ENCODE assay signal across 13 cellular contexts in the genomic region with DNA sequence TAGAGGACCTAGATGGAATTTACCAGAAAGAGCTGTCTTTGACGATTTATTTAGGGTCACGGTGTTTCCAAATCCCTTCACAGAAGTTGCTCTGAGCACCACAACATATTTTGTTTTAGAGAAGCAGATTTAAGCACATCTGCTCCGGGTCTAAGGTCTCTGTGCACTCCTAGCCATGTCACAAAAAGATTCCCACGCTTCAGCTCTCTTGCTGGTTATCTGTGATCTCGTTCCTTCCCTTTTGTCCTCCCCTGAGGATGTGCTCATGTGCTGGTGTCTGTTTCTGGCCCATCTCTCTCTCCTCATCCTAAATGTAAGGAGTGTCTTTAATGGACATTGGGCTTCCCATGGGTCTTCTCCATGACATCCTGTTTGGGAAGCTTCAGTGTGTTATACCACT. TPM values are rescaled to one million over a fixed set of nuclear protein-coding genes. Genes with fewer than 3 reads are reported as not detected.
DNase-seq lines count a peak whose midpoint lies in the region; ATAC-seq and TF ChIP-seq lines count a peak whose summit lies in the region.
"Had no signal": no experiment of that assay in that cellular context is flagged by ENCODE, and none has a peak within 500 bp of the region (broad histone marks: within the 10 kb centered on the region; RNA-seq: fewer than 3 reads in every experiment).

No MANE protein-coding gene starts in this region.

- H3K23ac ChIP-seq in neuronal stem cell (ENCODE audit: low read depth, low read length, poor library complexity): no peak overlapping the region

- H3K27me3 ChIP-seq in heart left ventricle: no peaks in the 10 kb centered on the region
- no peaks in the 10 kb centered on the region for H3K27me3 ChIP-seq in neuronal stem cell (ENCODE audit: control insufficient read depth in 3 of 3, insufficient read depth in 3 of 3, low read depth in 1 of 3, low read length in 3 of 3)
- no peaks in the 10 kb centered on the region for H3K27me3 ChIP-seq in upper lobe of left lung
- no peaks in the 10 kb centered on the region for H3K27me3 ChIP-seq in left lung

- CTCF ChIA-PET in WTC11 (lab: Charles Lee): interaction anchor here (1.1 kb wide), 1 partner anchor 66 kb away, joined by 6 read pairs; no protein-coding TSS in a partner anchor

- H3K36me3 ChIP-seq in heart left ventricle: no peaks in the 10 kb centered on the region
- no peaks in the 10 kb centered on the region for H3K36me3 ChIP-seq in neuronal stem cell (replicated peaks in 1 of 2; ENCODE audit: control insufficient read depth in 2 of 2, insufficient read depth in 2 of 2, low read length in 2 of 2)
- H3K36me3 ChIP-seq in upper lobe of left lung: no peaks in the 10 kb centered on the region
- H3K36me3 ChIP-seq in left lung: no peaks in the 10 kb centered on the region

- no peak for TF ChIP-seq EP300 in upper lobe of left lung (IDR thresholded peaks at IDR 0.05)

- WGBS in heart left ventricle, 4 donors: 59 to 70% (median 64%) methylated on average over 5 of the region's 5 CpGs
- WGBS in neuronal stem cell (ENCODE audit: extremely low coverage in 2 of 2, insufficient read length in 2 of 2, insufficient replicate concordance in 1 of 2), 2 donors: no CpG with 5 or more reads among the region's 5 CpGs
- 79 to 85% methylated on average over 5 of the region's 5 CpGs for WGBS in upper lobe of left lung, 2 donors

- TF ChIP-seq CTCF in WTC11 (IDR thresholded peaks at IDR 0.05): no peak
- TF ChIP-seq CTCF in heart left ventricle (IDR thresholded peaks at IDR 0.05): no peak
- TF ChIP-seq CTCF in upper lobe of left lung (IDR thresholded peaks at IDR 0.05): no peak
- no peak for TF ChIP-seq CTCF in left lung (IDR thresholded peaks at IDR 0.05)

- H2BK12ac ChIP-seq in neuronal stem cell (ENCODE audit: low read length): no peak overlapping the region

- no peak overlapping the region for H3K9ac ChIP-seq in neuronal stem cell (ENCODE audit: low read depth, low read length, poor library complexity)

- intact Hi-C loops in heart left ventricle (cut with DNase I): loop anchor here in 3 of 10 donors (2.0 kb wide), 1 partner anchor 106 kb away; a partner anchor contains a TSS
- intact Hi-C loops in left lung (cut with DNase I): no loop called here

- H3K27ac Mint-ChIP-seq in WTC11: peak overlapping the region; percentile 94
- H3K27ac Mint-ChIP-seq: activated CD4-positive, alpha-beta T cell treated with anti-CD3 and anti-CD28 coated beads for 36 hours; stimulated activated naive B cell treated with anti-CD40 and anti-IgM and Interleukin-4, amounts not matched to agents 10 μg/mL and 1 μg/mL and 100 μg/mL, for 72 hours had no signal

- no peak overlapping the region for H4K8ac ChIP-seq in neuronal stem cell (ENCODE audit: low read depth, low read length)

- no peak overlapping the region for H3K4me2 ChIP-seq in neuronal stem cell (ENCODE audit: insufficient read depth, low read length, poor library complexity, severe bottlenecking)

- H2BK5ac ChIP-seq in neuronal stem cell (ENCODE audit: low read length): no peak overlapping the region

- H3K4me3 ChIP-seq in heart left ventricle: peak overlapping the region in 1 of 12 donors; percentile 2
- H3K4me3 ChIP-seq in neuronal stem cell (ENCODE audit: low read length in 2 of 2): no peak overlapping the region
- no peak overlapping the region for H3K4me3 ChIP-seq in upper lobe of left lung
- H3K4me3 ChIP-seq in left lung: no peak overlapping the region

- peaks cover 37% of the 10 kb centered on the region for H3K4me1 Mint-ChIP-seq in WTC11
- H3K4me1 Mint-ChIP-seq: activated CD4-positive, alpha-beta T cell treated with anti-CD3 and anti-CD28 coated beads for 36 hours had no signal

- no peak overlapping the region for H3K14ac ChIP-seq in neuronal stem cell (ENCODE audit: low read length)

- no peak overlapping the region for H2BK120ac ChIP-seq in neuronal stem cell (ENCODE audit: low read depth, low read length)

- no peak overlapping the region for H2AK5ac ChIP-seq in neuronal stem cell (ENCODE audit: low read depth, low read length)

- ATAC-seq in WTC11: no peak
- ATAC-seq in heart left ventricle: peak; percentile 52 to 80 (median 62)
- no peak for ATAC-seq in upper lobe of left lung (ENCODE audit: low FRiP score in 2 of 2)
- no peak for ATAC-seq in GM21360 (IDR thresholded peaks at IDR 0.05; ENCODE audit: unreplicated experiment)
- ATAC-seq in left lung: no peak
- ATAC-seq: activated CD4-positive, alpha-beta T cell treated with anti-CD3 and anti-CD28 coated beads for 36 hours; activated T-cell treated with anti-CD3 and anti-CD28 coated beads, Interleukin-2, amount 50 U/mL, for 4 hours; PC-3; stimulated activated naive B cell treated with anti-CD40 and anti-IgM and Interleukin-4, amounts not matched to agents 10 μg/mL and 1 μg/mL and 100 μg/mL, for 72 hours had no signal

- no peak overlapping the region for H3K18ac ChIP-seq in neuronal stem cell (ENCODE audit: low read length)

- no peaks in the 10 kb centered on the region for H3K36me3 Mint-ChIP-seq in WTC11
- H3K36me3 Mint-ChIP-seq: stimulated activated naive B cell treated with anti-CD40 and anti-IgM and Interleukin-4, amounts not matched to agents 10 μg/mL and 1 μg/mL and 100 μg/mL, for 72 hours had no signal

- H2AFZ ChIP-seq in neuronal stem cell (ENCODE audit: low read length): peak overlapping the region; percentile 81

- H3K79me1 ChIP-seq in neuronal stem cell (ENCODE audit: low read depth, low read length): no peaks in the 10 kb centered on the region

- no peak overlapping the region for H2BK15ac ChIP-seq in neuronal stem cell (ENCODE audit: low read length)

- H3K4ac ChIP-seq in neuronal stem cell (ENCODE audit: low read length): no peak overlapping the region

- H3K27ac ChIP-seq in heart left ventricle (peak overlapping the region; percentile 41 to 79 (median 66)), neuronal stem cell (replicated peaks; ENCODE audit: low read length) (no peak overlapping the region), upper lobe of left lung (peak overlapping the region; percentile 39 to 76 (median 46)), left lung (peak overlapping the region in 1 of 2 donors; percentile 48)

- H3K9me3 Mint-ChIP-seq in WTC11: peaks cover under 1% of the 10 kb centered on the region; the same call in 1 of the 2 replicates
- H3K9me3 Mint-ChIP-seq: activated T-cell treated with anti-CD3 and anti-CD28 coated beads, Interleukin-2, amount 50 U/mL, for 4 hours; stimulated activated naive B cell treated with anti-CD40 and anti-IgM and Interleukin-4, amounts not matched to agents 10 μg/mL and 1 μg/mL and 100 μg/mL, for 72 hours had no signal

- DNase-seq in WTC11 (ENCODE audit: low spot score): no peak
- peak in 2 of 5 donors; percentile 28 to 37 for DNase-seq in heart left ventricle
- DNase-seq in neuronal stem cell (ENCODE audit: low spot score): no peak
- no peak for DNase-seq in upper lobe of left lung
- DNase-seq in T-helper 9 cell: no peak
- no peak for DNase-seq in left lung
- DNase-seq: activated CD4-positive, alpha-beta T cell treated with anti-CD3 and anti-CD28 coated beads for 36 hours; activated T-cell treated with anti-CD3 and anti-CD28 coated beads, Interleukin-2, amount 50 U/mL, for 4 hours; kidney glomerular epithelial cell; nucleus accumbens; PC-3; stimulated activated naive B cell treated with anti-CD40 and anti-IgM and Interleukin-4, amounts not matched to agents 10 μg/mL and 1 μg/mL and 100 μg/mL, for 72 hours had no signal

- POLR2A ChIA-PET in WTC11 (lab: Charles Lee): no interaction called here

- H3K9me3 ChIP-seq in heart left ventricle: no peaks in the 10 kb centered on the region
- H3K9me3 ChIP-seq in neuronal stem cell (replicated peaks in 1 of 2; ENCODE audit: control insufficient read depth in 2 of 2, insufficient read depth in 1 of 2, low read depth in 1 of 2, low read length in 2 of 2): no peaks in the 10 kb centered on the region
- H3K9me3 ChIP-seq in upper lobe of left lung: no peaks in the 10 kb centered on the region
- no peaks in the 10 kb centered on the region for H3K9me3 ChIP-seq in left lung

- no peaks in the 10 kb centered on the region for H3K27me3 Mint-ChIP-seq in WTC11 (ENCODE audit: low read depth)
- H3K27me3 Mint-ChIP-seq: stimulated activated naive B cell treated with anti-CD40 and anti-IgM and Interleukin-4, amounts not matched to agents 10 μg/mL and 1 μg/mL and 100 μg/mL, for 72 hours had no signal

- TF ChIP-seq POLR2A in heart left ventricle (IDR thresholded peaks at IDR 0.05): no peak
- no peak for TF ChIP-seq POLR2A in upper lobe of left lung (IDR thresholded peaks at IDR 0.05)

- H3K4me1 ChIP-seq in heart left ventricle (peaks cover 0 to 21% (median 13%) of the 10 kb centered on the region in 12 donors), neuronal stem cell (ENCODE audit: control insufficient read depth in 2 of 2, insufficient read depth in 1 of 2, low read depth in 1 of 2, low read length in 2 of 2) (peaks cover 4 to 5% of the 10 kb centered on the region in 2 donors), upper lobe of left lung (peaks cover 6 to 12% (median 9%) of the 10 kb centered on the region in 4 donors), left lung (peaks cover 0 to 4% of the 10 kb centered on the region in 2 donors)

- no peak overlapping the region for H3K4me3 Mint-ChIP-seq in WTC11
- H3K4me3 Mint-ChIP-seq: activated CD4-positive, alpha-beta T cell treated with anti-CD3 and anti-CD28 coated beads for 36 hours; activated T-cell treated with anti-CD3 and anti-CD28 coated beads, Interleukin-2, amount 50 U/mL, for 4 hours; stimulated activated naive B cell treated with anti-CD40 and anti-IgM and Interleukin-4, amounts not matched to agents 10 μg/mL and 1 μg/mL and 100 μg/mL, for 72 hours had no signal

- no peak overlapping the region for H4K91ac ChIP-seq in neuronal stem cell (ENCODE audit: low read depth, low read length, poor library complexity)

TF ChIP-seq in WTC11, 78 proteins besides CTCF, POLR2A, EP300 and RAD21 (continues in another document):
- TF ChIP-seq, protein P1, sequence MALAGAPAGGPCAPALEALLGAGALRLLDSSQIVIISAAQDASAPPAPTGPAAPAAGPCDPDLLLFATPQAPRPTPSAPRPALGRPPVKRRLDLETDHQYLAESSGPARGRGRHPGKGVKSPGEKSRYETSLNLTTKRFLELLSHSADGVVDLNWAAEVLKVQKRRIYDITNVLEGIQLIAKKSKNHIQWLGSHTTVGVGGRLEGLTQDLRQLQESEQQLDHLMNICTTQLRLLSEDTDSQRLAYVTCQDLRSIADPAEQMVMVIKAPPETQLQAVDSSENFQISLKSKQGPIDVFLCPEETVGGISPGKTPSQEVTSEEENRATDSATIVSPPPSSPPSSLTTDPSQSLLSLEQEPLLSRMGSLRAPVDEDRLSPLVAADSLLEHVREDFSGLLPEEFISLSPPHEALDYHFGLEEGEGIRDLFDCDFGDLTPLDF (CRISPR knock-in tag; IDR thresholded peaks at IDR 0.05): no peak

RNA-seq across cellular contexts. Expression of a gene that starts 53.7 kb away (rescaled TPM):
- total RNA-seq in WTC11 (2021): 39.5 to 43.5 TPM (median 43.5 TPM) in 3 replicates
- total RNA-seq in heart left ventricle: 10 to 100 TPM in 4 of 9 donors, 1 to 10 TPM in 5; 5.3 to 12.8 (median 8.0) TPM
- 10 to 100 TPM in 1 of 2 donors, 1 to 10 TPM in 1; 2.7 to 19.9 TPM for polyA plus RNA-seq in heart left ventricle
- 28.3 TPM for polyA plus RNA-seq in neuronal stem cell (2013, experiment 1 of 2)
- 26.1 TPM for polyA plus RNA-seq in neuronal stem cell (2013, experiment 2 of 2)
- 10 to 100 TPM in 3 of 6 donors, 1 to 10 TPM in 3; 2.1 to 18.8 (median 10.9) TPM for total RNA-seq in upper lobe of left lung
- 10 to 100 TPM; 19.1 to 22.3 TPM for total RNA-seq in left lung

Comparison
In these comparisons a context has a peak if more than half of its experiments do, and no peak if none do; other contexts are left out.
1. ATAC-seq: peak in heart left ventricle (4 of 4); none in WTC11 (single experiment), upper lobe of left lung (0 of 2), GM21360 (single experiment) and left lung (single experiment).